In genomic region chr20:2523919-2524434, GRCh38 we compare ENCODE assay signal across 9 cellular contexts. TPM values are rescaled to one million over a fixed set of nuclear protein-coding genes. Genes with fewer than 3 reads are reported as not detected.
A peak's percentile ranks its signal among the peaks of the same experiment; 100 is the strongest.
DNase-seq lines count a peak whose midpoint lies in the region; ATAC-seq, FAIRE-seq and TF ChIP-seq lines count a peak whose summit lies in the region.
"Had no signal": no experiment of that assay in that cellular context is flagged by ENCODE, and none has a peak within 500 bp of the region (broad histone marks: within the 10 kb centered on the region; RNA-seq: fewer than 3 reads in every experiment).

No MANE protein-coding gene starts in this region.

- 39 to 40% methylated on average over 6 of the region's 6 CpGs for WGBS in pancreas, 2 donors

- peak overlapping the region; percentile 84; the same call in 1 of the 2 replicates for H2AFZ ChIP-seq in OCI-LY7 (ENCODE audit: low read length)

- POLR2A ChIA-PET in CD8-positive, alpha-beta memory T cell (lab: Charles Lee) = interaction anchor here (1.6 to 1.9 kb wide), 2 partner anchors 54 to 128 kb away, joined by 5 to 11 read pairs; partner anchors contain the start of gene SNRPB
- POLR2A ChIA-PET in OCI-LY7 (lab: Charles Lee) = interaction anchor here (0.7 to 1.2 kb wide), 6 partner anchors 10 to 1358 kb away, joined by 3 to 7 read pairs (median 4); partner anchors contain the start of gene SNRPB

- H3K36me3 ChIP-seq in CD8-positive, alpha-beta memory T cell (ENCODE audit: insufficient read depth, low read length) = no peaks in the 10 kb centered on the region
- H3K36me3 ChIP-seq in OCI-LY7 (ENCODE audit: insufficient read depth, low read length) (no peaks in the 10 kb centered on the region), pancreas (no peaks in the 10 kb centered on the region)

- intact Hi-C loops in OCI-LY7 (cut with micrococcal nuclease; ENCODE audit: unreplicated experiment) (loop anchor here (5.0 kb wide), 2 partner anchors 52 to 123 kb away; partner anchors contain the start of gene SNRPB), pancreas (cut with DNase I) (loop anchor here in 1 of 3 donors (10.0 kb wide), 1 partner anchor 121 kb away; no protein-coding TSS in a partner anchor)

- peaks cover 0 to 1% of the 10 kb centered on the region in 2 donors for H3K27me3 Mint-ChIP-seq in CD8-positive, alpha-beta memory T cell
- H3K27me3 Mint-ChIP-seq in endothelial cell (ENCODE audit: unreplicated experiment) = peaks cover 5% of the 10 kb centered on the region

- no peaks in the 10 kb centered on the region for H3K9me2 ChIP-seq in OCI-LY7 (ENCODE audit: insufficient read depth, low read length)

- peaks cover 5% of the 10 kb centered on the region for H3K4me1 ChIP-seq in CD8-positive, alpha-beta memory T cell (ENCODE audit: insufficient read depth, low read length)
- peaks cover 8% of the 10 kb centered on the region for H3K4me1 ChIP-seq in OCI-LY7 (ENCODE audit: insufficient read depth, low read length, poor library complexity, severe bottlenecking)
- peaks cover 0 to 6% (median 0%) of the 10 kb centered on the region in 3 donors for H3K4me1 ChIP-seq in pancreas

- no peaks in the 10 kb centered on the region for H3K9me3 ChIP-seq in CD8-positive, alpha-beta memory T cell (ENCODE audit: low read length)
- H3K9me3 ChIP-seq in OCI-LY7 (ENCODE audit: low read length) (no peaks in the 10 kb centered on the region), pancreas (no peaks in the 10 kb centered on the region)

- FAIRE-seq in pancreas (lab: Jason Lieb, UNC) = no peak

- peak overlapping the region; percentile 68 for H3K4me2 ChIP-seq in OCI-LY7 (ENCODE audit: low read length)

- no peaks in the 10 kb centered on the region for H3K27me3 ChIP-seq in CD8-positive, alpha-beta memory T cell (ENCODE audit: insufficient read depth, low read length, poor library complexity, severe bottlenecking)
- no peaks in the 10 kb centered on the region for H3K27me3 ChIP-seq in pancreas

- H3K4me1 Mint-ChIP-seq in CD8-positive, alpha-beta memory T cell = peaks cover 12 to 19% (median 13%) of the 10 kb centered on the region in 3 donors
- H3K4me1 Mint-ChIP-seq in endothelial cell (ENCODE audit: unreplicated experiment) = no peaks in the 10 kb centered on the region

- TF ChIP-seq CTCF in OCI-LY7 (conservative IDR thresholded peaks at IDR 0.05; ENCODE audit: low read length) (no peak), endothelial cell (IDR thresholded peaks at IDR 0.05; ENCODE audit: unreplicated experiment) (no peak), pancreas (IDR thresholded peaks at IDR 0.05) (no peak)

- H3K27ac Mint-ChIP-seq in CD8-positive, alpha-beta memory T cell = peak overlapping the region in 6 of 8 donors; percentile 3 to 86 (median 76)
- peak overlapping the region; percentile 24 for H3K27ac Mint-ChIP-seq in endothelial cell (ENCODE audit: unreplicated experiment)

- H3K9me3 Mint-ChIP-seq in CD8-positive, alpha-beta memory T cell = no peaks in the 10 kb centered on the region
- H3K9me3 Mint-ChIP-seq in endothelial cell (ENCODE audit: unreplicated experiment) = no peaks in the 10 kb centered on the region

- no peaks in the 10 kb centered on the region for H4K20me1 ChIP-seq in OCI-LY7 (ENCODE audit: insufficient read depth, low read length)

- H3K4me3 Mint-ChIP-seq in CD8-positive, alpha-beta memory T cell = peak overlapping the region; percentile 73 to 96 (median 92)
- H3K4me3 Mint-ChIP-seq in endothelial cell (ENCODE audit: unreplicated experiment) = peak overlapping the region; percentile 94

- H3K4me3 ChIP-seq in CD8-positive, alpha-beta memory T cell (ENCODE audit: low read length) = peak overlapping the region; percentile 84
- H3K4me3 ChIP-seq in OCI-LY7 (ENCODE audit: low read depth, low read length, poor library complexity, severe bottlenecking) (peak overlapping the region; percentile 69), pancreas (peak overlapping the region; percentile 58 to 81 (median 74))

- H3K79me2 ChIP-seq in OCI-LY7 (ENCODE audit: insufficient read depth, low read depth, low read length) = no peaks in the 10 kb centered on the region

- peaks cover 0 to 3% (median 0%) of the 10 kb centered on the region in 3 donors for H3K36me3 Mint-ChIP-seq in CD8-positive, alpha-beta memory T cell
- no peaks in the 10 kb centered on the region for H3K36me3 Mint-ChIP-seq in endothelial cell (ENCODE audit: low read depth, unreplicated experiment)

- no peak overlapping the region for H3K27ac ChIP-seq in CD8-positive, alpha-beta memory T cell (ENCODE audit: low read depth, low read length)
- H3K27ac ChIP-seq in OCI-LY7 (ENCODE audit: low read depth, low read length, poor library complexity, severe bottlenecking) (no peak overlapping the region), pancreas (peak overlapping the region in 1 of 4 donors; percentile 88)

- CTCF ChIA-PET in CD8-positive, alpha-beta memory T cell (lab: Charles Lee) = interaction anchor here (0.7 to 5.8 kb wide), 15 partner anchors 9 to 150 kb away, joined by 3 to 89 read pairs (median 4); partner anchors contain the start of genes IDH3B, NOP56, SNRPB and ZNF343
- CTCF ChIA-PET in OCI-LY7 (lab: Charles Lee; ENCODE audit: unreplicated experiment) = no interaction called here

- BruUV-seq in OCI-LY7 (replicated peaks; lab: Mats Ljungman, UMichigan) = no TSS peak

- no peak for DNase-seq in CD8-positive, alpha-beta memory T cell
- DNase-seq in OCI-LY7 (ENCODE audit: low spot score) = no peak
- DNase-seq in endothelial cell (ENCODE audit: low spot score) = no peak
- no peak for DNase-seq in pancreas
- no peak for DNase-seq in HUDEP-2 (lab: John Stamatoyannopoulos, UW; ENCODE audit: unreplicated experiment in 76 of 76)
- DNase-seq in islet precursor cell = no peak
- DNase-seq in NCI-H82 treated with DMSO at 0.1 percent for 48 hours (lab: John Stamatoyannopoulos, UW; ENCODE audit: unreplicated experiment) = no peak

- ATAC-seq in pancreas (no peak), HG02763 (IDR thresholded peaks at IDR 0.05; ENCODE audit: unreplicated experiment) (no peak)

RNA-seq across cellular contexts. Expression of gene TMC2, which starts 12.4 kb away (rescaled TPM):
- total RNA-seq in CD8-positive, alpha-beta memory T cell = not detected
- not detected for polyA plus RNA-seq in CD8-positive, alpha-beta memory T cell
- not detected in 2 replicates for total RNA-seq in OCI-LY7 (2014; rRNA removed; shearing (Covaris generic))
- total RNA-seq in OCI-LY7 (2022) (not detected in 2 replicates), endothelial cell (ENCODE audit: unreplicated experiment) (not detected), pancreas (under 1 TPM in 3 of 6 donors, not detected in 3; 0.06 to 0.17 (median 0.09) TPM)
- polyA plus RNA-seq in pancreas = under 1 TPM; 0.02 to 0.19 TPM
- total RNA-seq: M059J had no signal

RNA-seq across cellular contexts. Expression of gene ZNF343, which starts 15.3 kb away (rescaled TPM):
- total RNA-seq in CD8-positive, alpha-beta memory T cell = 10 to 100 TPM; 11.3 TPM
- polyA plus RNA-seq in CD8-positive, alpha-beta memory T cell = 4.3 TPM
- total RNA-seq in OCI-LY7 (2014; rRNA removed; shearing (Covaris generic)) = 7.1 and 10.1 TPM in 2 replicates
- 11.9 and 14.1 TPM in 2 replicates for total RNA-seq in OCI-LY7 (2022)
- total RNA-seq in endothelial cell (ENCODE audit: unreplicated experiment) = 13.0 TPM
- total RNA-seq in pancreas = 1 to 10 TPM; 3.2 to 6.9 (median 4.2) TPM
- polyA plus RNA-seq in pancreas = 1 to 10 TPM; 4.8 to 7.4 TPM

RNA-seq across cellular contexts. Expression of gene SNRPB, which starts 53.4 kb away (rescaled TPM):
- 100 to 1,000 TPM; 423 to 432 TPM for total RNA-seq in CD8-positive, alpha-beta memory T cell
- polyA plus RNA-seq in CD8-positive, alpha-beta memory T cell = 291 TPM
- 429 and 516 TPM in 2 replicates for total RNA-seq in OCI-LY7 (2014; rRNA removed; shearing (Covaris generic))
- total RNA-seq in OCI-LY7 (2022) = 323 and 351 TPM in 2 replicates
- 195 TPM for total RNA-seq in endothelial cell (ENCODE audit: unreplicated experiment)
- total RNA-seq in pancreas = 10 to 100 TPM; 18.4 to 54.5 (median 46.2) TPM
- 10 to 100 TPM; 48.8 to 87.2 TPM for polyA plus RNA-seq in pancreas
